Comparison of ENCODE assay signal across 12 cellular contexts in the genomic region with DNA sequence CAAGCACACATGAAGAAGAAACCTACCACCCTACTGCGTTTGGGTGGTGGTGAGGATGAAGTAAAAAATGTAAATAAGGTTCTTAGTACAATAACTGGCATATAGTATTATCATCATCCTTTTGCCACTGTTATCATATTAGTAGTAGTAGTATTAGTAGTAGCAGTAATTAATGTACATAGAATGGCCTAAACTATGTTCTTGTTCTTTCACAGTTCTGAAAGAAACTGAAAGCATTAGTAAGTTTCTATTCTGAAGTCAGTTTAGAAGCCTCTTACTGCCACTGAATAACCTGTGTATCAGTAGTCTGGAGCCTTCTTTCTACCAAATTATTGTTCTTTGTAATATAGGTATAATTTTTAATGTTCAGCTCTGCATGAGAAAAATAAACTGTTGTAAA. TPM values are rescaled to one million over a fixed set of nuclear protein-coding genes. Genes with fewer than 3 reads are reported as not detected.
"Had no signal": no experiment of that assay in that cellular context is flagged by ENCODE, and none has a peak within 500 bp of the region (broad histone marks: within the 10 kb centered on the region; RNA-seq: fewer than 3 reads in every experiment).

No MANE protein-coding gene starts in this region.

- ATAC-seq: esophagus mucosa; left cardiac atrium; naive thymus-derived CD8-positive, alpha-beta T cell; right cardiac atrium; stimulated activated memory B cell treated with anti-CD40 and anti-IgM and Interleukin-4, amounts not matched to agents 10 μg/mL and 1 μg/mL and 100 μg/mL, for 72 hours had no signal

- H3K4me1 Mint-ChIP-seq: activated CD4-positive, alpha-beta memory T cell treated with anti-CD3 and anti-CD28 coated beads, Interleukin-2, amount 10 ng/mL, durations not matched to agents 7 days and 5 days; activated naive CD8-positive, alpha-beta T cell treated with anti-CD3 and anti-CD28 coated beads for 36 hours; naive thymus-derived CD8-positive, alpha-beta T cell; stimulated activated memory B cell treated with anti-CD40 and anti-IgM and Interleukin-4, amounts not matched to agents 10 μg/mL and 1 μg/mL and 100 μg/mL, for 72 hours had no signal

- H3K36me3 Mint-ChIP-seq: activated naive CD8-positive, alpha-beta T cell treated with anti-CD3 and anti-CD28 coated beads for 36 hours; naive thymus-derived CD8-positive, alpha-beta T cell; stimulated activated memory B cell treated with anti-CD40 and anti-IgM and Interleukin-4, amounts not matched to agents 10 μg/mL and 1 μg/mL and 100 μg/mL, for 72 hours had no signal

- H3K9me3 Mint-ChIP-seq: activated CD4-positive, alpha-beta memory T cell treated with anti-CD3 and anti-CD28 coated beads, Interleukin-2, amount 10 ng/mL, durations not matched to agents 7 days and 5 days; activated naive CD8-positive, alpha-beta T cell treated with anti-CD3 and anti-CD28 coated beads for 36 hours; naive thymus-derived CD8-positive, alpha-beta T cell; stimulated activated memory B cell treated with anti-CD40 and anti-IgM and Interleukin-4, amounts not matched to agents 10 μg/mL and 1 μg/mL and 100 μg/mL, for 72 hours had no signal

- H3K27me3 Mint-ChIP-seq: activated CD4-positive, alpha-beta memory T cell treated with anti-CD3 and anti-CD28 coated beads, Interleukin-2, amount 10 ng/mL, durations not matched to agents 7 days and 5 days; activated naive CD8-positive, alpha-beta T cell treated with anti-CD3 and anti-CD28 coated beads for 36 hours; naive thymus-derived CD8-positive, alpha-beta T cell; stimulated activated memory B cell treated with anti-CD40 and anti-IgM and Interleukin-4, amounts not matched to agents 10 μg/mL and 1 μg/mL and 100 μg/mL, for 72 hours had no signal

- H3K4me3 Mint-ChIP-seq: activated CD4-positive, alpha-beta memory T cell treated with anti-CD3 and anti-CD28 coated beads, Interleukin-2, amount 10 ng/mL, durations not matched to agents 7 days and 5 days; activated naive CD8-positive, alpha-beta T cell treated with anti-CD3 and anti-CD28 coated beads for 36 hours; naive thymus-derived CD8-positive, alpha-beta T cell; stimulated activated memory B cell treated with anti-CD40 and anti-IgM and Interleukin-4, amounts not matched to agents 10 μg/mL and 1 μg/mL and 100 μg/mL, for 72 hours had no signal

- DNase-seq: activated CD4-positive, alpha-beta memory T cell treated with anti-CD3 and anti-CD28 coated beads, Interleukin-2, amount 10 ng/mL, durations not matched to agents 7 days and 5 days; activated gamma-delta T cell; activated naive CD8-positive, alpha-beta T cell treated with anti-CD3 and anti-CD28 coated beads for 36 hours; activated T-cell treated with anti-CD3 and anti-CD28 coated beads, Interleukin-2, amount 50 U/mL, for 48 hours; anterior cingulate cortex; left cardiac atrium; naive thymus-derived CD8-positive, alpha-beta T cell; right cardiac atrium; tibial artery had no signal

- H3K27ac Mint-ChIP-seq: activated CD4-positive, alpha-beta memory T cell treated with anti-CD3 and anti-CD28 coated beads, Interleukin-2, amount 10 ng/mL, durations not matched to agents 7 days and 5 days; activated naive CD8-positive, alpha-beta T cell treated with anti-CD3 and anti-CD28 coated beads for 36 hours; naive thymus-derived CD8-positive, alpha-beta T cell; stimulated activated memory B cell treated with anti-CD40 and anti-IgM and Interleukin-4, amounts not matched to agents 10 μg/mL and 1 μg/mL and 100 μg/mL, for 72 hours had no signal

RNA-seq across cellular contexts. Expression of a gene that starts 21.0 kb away (rescaled TPM):
- total RNA-seq: activated CD4-positive, alpha-beta memory T cell treated with anti-CD3 and anti-CD28 coated beads, Interleukin-2, amount 10 ng/mL, durations not matched to agents 7 days and 5 days; activated naive CD8-positive, alpha-beta T cell treated with anti-CD3 and anti-CD28 coated beads for 36 hours; mononuclear cell; naive thymus-derived CD8-positive, alpha-beta T cell had no signal

RNA-seq across cellular contexts. Expression of a gene that starts 22.4 kb away (rescaled TPM):
- total RNA-seq: activated CD4-positive, alpha-beta memory T cell treated with anti-CD3 and anti-CD28 coated beads, Interleukin-2, amount 10 ng/mL, durations not matched to agents 7 days and 5 days; activated naive CD8-positive, alpha-beta T cell treated with anti-CD3 and anti-CD28 coated beads for 36 hours; mononuclear cell; naive thymus-derived CD8-positive, alpha-beta T cell had no signal
